Comparison of ENCODE assay signal across 20 cellular contexts in the genomic region with DNA sequence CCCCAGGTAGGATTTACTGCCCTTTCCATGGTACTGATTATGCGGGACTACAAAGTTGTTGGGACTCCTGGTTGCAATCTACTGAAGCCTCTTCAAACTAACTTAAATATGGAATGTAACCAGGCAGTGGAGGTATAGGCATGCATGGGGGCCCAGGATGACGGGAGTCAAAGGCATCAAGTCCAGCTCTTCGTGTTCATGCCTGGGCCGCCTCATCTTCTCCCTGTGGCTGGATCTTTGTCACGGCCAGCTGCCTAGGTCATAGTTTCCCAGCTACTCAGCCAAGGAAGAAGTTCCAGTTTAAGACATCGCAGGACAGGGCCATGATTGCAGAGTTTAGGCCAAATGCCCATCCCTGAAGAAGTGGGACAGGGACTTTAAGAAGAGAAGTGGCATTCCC. TPM values are rescaled to one million over a fixed set of nuclear protein-coding genes. Genes with fewer than 3 reads are reported as not detected.
A peak's percentile ranks its signal among the peaks of the same experiment; 100 is the strongest.
DNase-seq lines count a peak whose midpoint lies in the region; ATAC-seq and TF ChIP-seq lines count a peak whose summit lies in the region.
"Had no signal": no experiment of that assay in that cellular context is flagged by ENCODE, and none has a peak within 500 bp of the region (broad histone marks: within the 10 kb centered on the region; RNA-seq: fewer than 3 reads in every experiment).

No MANE protein-coding gene starts in this region.

- H3K4me2 ChIP-seq in GM23338 (no peak overlapping the region), trophoblast cell (ENCODE audit: low read length) (no peak overlapping the region)
- H3K4me2 ChIP-seq: A549; BLaER1 treated with 17β-estradiol and CSF1 and Interleukin-3, amounts not matched to agents 10 nM and 100 nM had no signal

- no peak for ATAC-seq in activated CD8-positive, alpha-beta memory T cell treated with anti-CD3 and anti-CD28 coated beads, Interleukin-2, amount 10 ng/mL, durations not matched to agents 7 days and 5 days
- ATAC-seq in GM23338, result no peak
- no peak for ATAC-seq in GM19397 (IDR thresholded peaks at IDR 0.05; ENCODE audit: unreplicated experiment)
- ATAC-seq: A549; CD8-positive, alpha-beta T cell; GM12878 had no signal

- no peak overlapping the region for H2BK120ac ChIP-seq in trophoblast cell (ENCODE audit: insufficient read depth, low read length, poor library complexity)

- CTCF ChIA-PET in activated CD8-positive, alpha-beta memory T cell treated with anti-CD3 and anti-CD28 coated beads, Interleukin-2, amount 10 ng/mL, durations not matched to agents 7 days and 5 days (lab: Charles Lee), result interaction anchor here (0.9 to 1.1 kb wide), 2 partner anchors 186 to 246 kb away, joined by 3 read pairs; no protein-coding TSS in a partner anchor

- H2AK5ac ChIP-seq in trophoblast cell (ENCODE audit: low read length), result no peak overlapping the region

- no peak overlapping the region for H3K27ac ChIP-seq in GM23338 (ENCODE audit: low read depth)
- H3K27ac ChIP-seq in trophoblast cell (ENCODE audit: low read depth, low read length), result no peak overlapping the region
- H3K27ac ChIP-seq: 22Rv1; A549; BLaER1 treated with 17β-estradiol and CSF1 and Interleukin-3, amounts not matched to agents 10 nM and 100 nM; C4-2B had no signal

- H2BK5ac ChIP-seq in trophoblast cell (ENCODE audit: low read depth, low read length, poor library complexity), result no peak overlapping the region

- WGBS in trophoblast cell (ENCODE audit: extremely low coverage, insufficient coverage, insufficient read length), result no CpG with 5 or more reads among the region's 6 CpGs

- H3K4me1 ChIP-seq in GM23338 (ENCODE audit: insufficient read depth) (no peaks in the 10 kb centered on the region), trophoblast cell (ENCODE audit: control insufficient read depth in 1 of 2, insufficient read depth in 2 of 2, low read length in 2 of 2) (peaks cover 0 to 3% of the 10 kb centered on the region in 2 experiments)
- H3K4me1 ChIP-seq: A549; BLaER1 treated with 17β-estradiol and CSF1 and Interleukin-3, amounts not matched to agents 10 nM and 100 nM; Caco-2 had no signal

- no peak overlapping the region for H4K12ac ChIP-seq in trophoblast cell (ENCODE audit: low read depth, low read length)

- DNase-seq in activated CD8-positive, alpha-beta memory T cell treated with anti-CD3 and anti-CD28 coated beads for 24 hours, result peak; percentile 24
- no peak for DNase-seq in activated CD8-positive, alpha-beta memory T cell treated with anti-CD3 and anti-CD28 coated beads, Interleukin-2, amount 10 ng/mL, durations not matched to agents 7 days and 5 days
- peak; percentile 14 for DNase-seq in activated effector memory CD4-positive, alpha-beta T cell treated with anti-CD3 and anti-CD28 coated beads, Interleukin-2, amount 50 U/mL, for 16 hours
- no peak for DNase-seq in activated effector memory CD4-positive, alpha-beta T cell treated with Interleukin-2 at 50 U/mL for 16 hours
- no peak for DNase-seq in GM23338 (ENCODE audit: low spot score)
- DNase-seq in trophoblast cell, result peak; percentile 94 to 95
- DNase-seq in GF-D8 (lab: John Stamatoyannopoulos, UW), result no peak
- DNase-seq: AML-193; Caco-2; Calu3; CD4-positive, alpha-beta T cell; DMS79 treated with DMSO at 0.1 percent for 48 hours had no signal

- H3K9ac ChIP-seq in trophoblast cell (ENCODE audit: low read length), result no peak overlapping the region
- H3K9ac ChIP-seq: BLaER1 treated with 17β-estradiol and CSF1 and Interleukin-3, amounts not matched to agents 10 nM and 100 nM had no signal

- peaks cover 2% of the 10 kb centered on the region for H3K9me3 ChIP-seq in trophoblast cell (ENCODE audit: insufficient read depth, low read depth, low read length)
- H3K9me3 ChIP-seq: A549; BLaER1 treated with 17β-estradiol and CSF1 and Interleukin-3, amounts not matched to agents 10 nM and 100 nM; Caco-2 had no signal

- H3K27ac Mint-ChIP-seq in activated CD8-positive, alpha-beta memory T cell treated with anti-CD3 and anti-CD28 coated beads, Interleukin-2, amount 10 ng/mL, durations not matched to agents 7 days and 5 days, result no peak overlapping the region
- H3K27ac Mint-ChIP-seq in GM23338, result peak overlapping the region; percentile 51; the same call in 1 of the 2 replicates
- H3K27ac Mint-ChIP-seq: B cell; CD4-positive, alpha-beta T cell; CD8-positive, alpha-beta T cell had no signal

- H3K9me2 ChIP-seq in GM23338 (ENCODE audit: insufficient read depth), result no peaks in the 10 kb centered on the region

- H3K27me3 Mint-ChIP-seq in activated CD8-positive, alpha-beta memory T cell treated with anti-CD3 and anti-CD28 coated beads, Interleukin-2, amount 10 ng/mL, durations not matched to agents 7 days and 5 days, result no peaks in the 10 kb centered on the region
- H3K27me3 Mint-ChIP-seq in GM23338 (ENCODE audit: insufficient read depth, low read depth, poor library complexity), result peaks cover 5% of the 10 kb centered on the region
- H3K27me3 Mint-ChIP-seq: B cell; CD4-positive, alpha-beta T cell had no signal

- H2AFZ ChIP-seq in GM23338 (no peak overlapping the region), trophoblast cell (ENCODE audit: insufficient read depth, low read length, poor library complexity) (no peak overlapping the region)

- no peak overlapping the region for H3K18ac ChIP-seq in trophoblast cell (ENCODE audit: low read length)

- H3K14ac ChIP-seq in trophoblast cell (ENCODE audit: low read length), result no peak overlapping the region

- H4K8ac ChIP-seq in trophoblast cell (ENCODE audit: low read depth, low read length), result no peak overlapping the region

- no peaks in the 10 kb centered on the region for H3K79me1 ChIP-seq in trophoblast cell (ENCODE audit: low read length)

- H3K4me3 ChIP-seq in GM23338 (no peak overlapping the region), trophoblast cell (ENCODE audit: low read depth, low read length) (no peak overlapping the region)
- H3K4me3 ChIP-seq: A549; BLaER1 treated with 17β-estradiol and CSF1 and Interleukin-3, amounts not matched to agents 10 nM and 100 nM; GM12878 had no signal

- H3K23ac ChIP-seq in trophoblast cell (ENCODE audit: low read length), result no peak overlapping the region

- no peaks in the 10 kb centered on the region for H3K27me3 ChIP-seq in GM23338 (ENCODE audit: insufficient read depth)
- no peaks in the 10 kb centered on the region for H3K27me3 ChIP-seq in trophoblast cell (ENCODE audit: insufficient read depth, low read length)
- H3K27me3 ChIP-seq: BLaER1 treated with 17β-estradiol and CSF1 and Interleukin-3, amounts not matched to agents 10 nM and 100 nM had no signal

- no peak overlapping the region for H3K4ac ChIP-seq in trophoblast cell (ENCODE audit: low read depth, low read length)

- no peaks in the 10 kb centered on the region for H3K4me1 Mint-ChIP-seq in activated CD8-positive, alpha-beta memory T cell treated with anti-CD3 and anti-CD28 coated beads, Interleukin-2, amount 10 ng/mL, durations not matched to agents 7 days and 5 days
- H3K4me1 Mint-ChIP-seq in GM23338, result peaks cover 5% of the 10 kb centered on the region; the same call in 2 of the 3 replicates
- H3K4me1 Mint-ChIP-seq: B cell had no signal

- no peak overlapping the region for H3K4me3 Mint-ChIP-seq in activated CD8-positive, alpha-beta memory T cell treated with anti-CD3 and anti-CD28 coated beads, Interleukin-2, amount 10 ng/mL, durations not matched to agents 7 days and 5 days
- no peak overlapping the region for H3K4me3 Mint-ChIP-seq in GM23338
- H3K4me3 Mint-ChIP-seq: B cell; CD4-positive, alpha-beta T cell; CD8-positive, alpha-beta T cell had no signal

- no peaks in the 10 kb centered on the region for H3K79me2 ChIP-seq in GM23338 (replicated peaks; ENCODE audit: insufficient read depth)
- H3K79me2 ChIP-seq in trophoblast cell (ENCODE audit: control insufficient read depth, insufficient read depth, low read length, poor library complexity), result no peaks in the 10 kb centered on the region

- no peaks in the 10 kb centered on the region for H3K9me3 Mint-ChIP-seq in activated CD8-positive, alpha-beta memory T cell treated with anti-CD3 and anti-CD28 coated beads, Interleukin-2, amount 10 ng/mL, durations not matched to agents 7 days and 5 days (ENCODE audit: low read depth)
- no peaks in the 10 kb centered on the region for H3K9me3 Mint-ChIP-seq in GM23338
- H3K9me3 Mint-ChIP-seq: CD4-positive, alpha-beta T cell; CD8-positive, alpha-beta T cell had no signal

- H4K91ac ChIP-seq in trophoblast cell (ENCODE audit: low read depth, low read length), result no peak overlapping the region

- TF ChIP-seq CTCF in GM23338 (conservative IDR thresholded peaks at IDR 0.05; ENCODE audit: low read depth in 2 of 2), result no peak

- no peaks in the 10 kb centered on the region for H4K20me1 ChIP-seq in GM23338 (replicated peaks; ENCODE audit: insufficient read depth)
- H4K20me1 ChIP-seq: BLaER1 treated with 17β-estradiol and CSF1 and Interleukin-3, amounts not matched to agents 10 nM and 100 nM had no signal

- H3K36me3 Mint-ChIP-seq in activated CD8-positive, alpha-beta memory T cell treated with anti-CD3 and anti-CD28 coated beads, Interleukin-2, amount 10 ng/mL, durations not matched to agents 7 days and 5 days, result no peaks in the 10 kb centered on the region
- no peaks in the 10 kb centered on the region; the same call in 2 of the 3 replicates for H3K36me3 Mint-ChIP-seq in GM23338 (ENCODE audit: low read depth)

- no peak overlapping the region for H2BK12ac ChIP-seq in trophoblast cell (ENCODE audit: low read length)

- no peaks in the 10 kb centered on the region for H3K36me3 ChIP-seq in GM23338 (ENCODE audit: insufficient read depth)
- peaks cover 16 to 26% of the 10 kb centered on the region in 2 experiments for H3K36me3 ChIP-seq in trophoblast cell (ENCODE audit: control insufficient read depth in 1 of 2, insufficient read depth in 2 of 2, low read length in 2 of 2)
- H3K36me3 ChIP-seq: BLaER1 treated with 17β-estradiol and CSF1 and Interleukin-3, amounts not matched to agents 10 nM and 100 nM had no signal

- no peaks in the 10 kb centered on the region for H3F3A ChIP-seq in GM23338 (replicated peaks; ENCODE audit: low read depth)

TF ChIP-seq in GM23338, 12 proteins besides CTCF, POLR2A, EP300 and RAD21 (continues in another document):
- TF ChIP-seq STAT1 (IDR thresholded peaks at IDR 0.05; ENCODE audit: unreplicated experiment), result no peak
- TF ChIP-seq POLR2AphosphoS5 (IDR thresholded peaks at IDR 0.05; ENCODE audit: low read depth), result no peak
- no peak for TF ChIP-seq ZNF331 (CRISPR knock-in tag; IDR thresholded peaks at IDR 0.05; ENCODE audit: low read depth)

RNA-seq across cellular contexts. Expression of gene LYRM2, which starts 20.5 kb away (rescaled TPM):
- 10 to 100 TPM; 28.9 to 30.1 TPM for total RNA-seq in activated CD8-positive, alpha-beta memory T cell treated with anti-CD3 and anti-CD28 coated beads, Interleukin-2, amount 10 ng/mL, durations not matched to agents 7 days and 5 days
- 13.0 and 20.3 TPM in 2 replicates for total RNA-seq in GM23338 (2014; rRNA removed; shearing (Covaris generic))
- 48.9 and 67.3 TPM in 2 replicates for polyA plus RNA-seq in GM23338 (2016; fragmentation: Nextera tagmentation; extraction: Ambion mirVana)
- 27.2 and 28.3 TPM in 2 replicates for polyA plus RNA-seq in trophoblast cell (2013)

Comparison
In these comparisons a context has a peak if more than half of its experiments do, and no peak if none do; other contexts are left out.
1. DNase-seq: peak in activated CD8-positive, alpha-beta memory T cell treated with anti-CD3 and anti-CD28 coated beads for 24 hours (single experiment), activated effector memory CD4-positive, alpha-beta T cell treated with anti-CD3 and anti-CD28 coated beads, Interleukin-2, amount 50 U/mL, for 16 hours (single experiment) and trophoblast cell (2 of 2); none in activated CD8-positive, alpha-beta memory T cell treated with anti-CD3 and anti-CD28 coated beads, Interleukin-2, amount 10 ng/mL, durations not matched to agents 7 days and 5 days (single experiment), activated effector memory CD4-positive, alpha-beta T cell treated with Interleukin-2 at 50 U/mL for 16 hours (single experiment), GM23338 (single experiment) and GF-D8 (single experiment).